ENCODE assay signal across 8 cellular contexts in genomic region chr5:35856186-35857003, GRCh38. TPM values are rescaled to one million over a fixed set of nuclear protein-coding genes. Genes with fewer than 3 reads are reported as not detected.
A peak's percentile ranks its signal among the peaks of the same experiment; 100 is the strongest.
DNase-seq lines count a peak whose midpoint lies in the region; ATAC-seq and TF ChIP-seq lines count a peak whose summit lies in the region.

Gene IL7R, plus strand, starts transcription at chr5:35856891. Its CDS starts 87 bp downstream, at chr5:35856978.

- CTCF ChIA-PET in AG04450 (lab: Charles Lee) (interaction anchor here (1.0 to 1.7 kb wide), 2 partner anchors 70 to 79 kb away, joined by 3 to 6 read pairs; no protein-coding TSS in a partner anchor), T-cell (lab: Charles Lee) (interaction anchor here in 1 of 2 donors (0.9 to 6.9 kb wide), 9 partner anchors 34 to 79 kb away, joined by 3 to 58 read pairs (median 4); no protein-coding TSS in a partner anchor)

- H3K9me3 Mint-ChIP-seq in HFFc6 (no peaks in the 10 kb centered on the region), T-cell (no peaks in the 10 kb centered on the region)

- H3K27me3 ChIP-seq in AG04450 (ENCODE audit: control insufficient read depth, insufficient read depth, low read length): no peaks in the 10 kb centered on the region

- H3K27ac Mint-ChIP-seq in HFFc6 (peak within 1 kb of the TSS; percentile 84), T-cell (peak within 1 kb of the TSS; percentile 99 to 100)

- H3K4me1 Mint-ChIP-seq in HFFc6 (ENCODE audit: low read depth) (peaks cover 100% of the 10 kb centered on the region), T-cell (peaks cover 53 to 76% (median 68%) of the 10 kb centered on the region in 3 donors)

- TF ChIP-seq CTCF in AG04450 (IDR thresholded peaks at IDR 0.05; ENCODE audit: low read depth, low read length): no peak
- no peak for TF ChIP-seq CTCF in HFFc6 (IDR thresholded peaks at IDR 0.05)

- no peaks in the 10 kb centered on the region for H3K9me3 ChIP-seq in AG04450 (ENCODE audit: control insufficient read depth, insufficient read depth, low read length)

- POLR2A ChIA-PET in AG04450 (lab: Yijun Ruan, JAX) (no interaction called here), T-cell (lab: Charles Lee) (interaction anchor here (0.6 to 14.5 kb wide), 16 partner anchors 12 to 205 kb away, joined by 3 to 178 read pairs (median 6); no protein-coding TSS in a partner anchor)

- peaks cover 17% of the 10 kb centered on the region for H3K36me3 Mint-ChIP-seq in HFFc6 (ENCODE audit: low read depth)
- H3K36me3 Mint-ChIP-seq in T-cell: peaks cover 46% of the 10 kb centered on the region

- ATAC-seq in T-cell (replicated peaks in 1 of 4) (peak; percentile 44 to 55 (median 48)), HG02623 (IDR thresholded peaks at IDR 0.05; ENCODE audit: unreplicated experiment) (no peak), GM21367 (IDR thresholded peaks at IDR 0.05; ENCODE audit: unreplicated experiment) (no peak)

- H3K4me3 ChIP-seq in AG04450 (ENCODE audit: low read depth, low read length): peak within 1 kb of the TSS; percentile 38

- H3K4me3 Mint-ChIP-seq in HFFc6: peak within 1 kb of the TSS; percentile 83
- H3K4me3 Mint-ChIP-seq in T-cell: peak within 1 kb of the TSS; percentile 92 to 97 (median 92)

- H3K27me3 Mint-ChIP-seq in HFFc6 (ENCODE audit: insufficient read depth) (peaks cover 2% of the 10 kb centered on the region), T-cell (no peaks in the 10 kb centered on the region)

- peak within 1 kb of the TSS; percentile 31 for H3K27ac ChIP-seq in AG04450 (ENCODE audit: low read depth, low read length)

- DNase-seq in AG04450 (ENCODE audit: low read depth, low spot score): peak; percentile 15
- peak; percentile 33 for DNase-seq in HFFc6
- DNase-seq in T-cell: peak in 6 of 34 experiments; percentile 18 to 55 (median 36)
- peak; percentile 21 for DNase-seq in foreskin melanocyte
- DNase-seq in middle frontal gyrus (ENCODE audit: extremely low spot score, low spot score): no peak
- DNase-seq in HT-29 (ENCODE audit: low spot score): no peak

RNA-seq across cellular contexts. Expression of gene IL7R, which starts in this region (rescaled TPM):
- polyA plus RNA-seq in AG04450 (2011; rRNA removed): 36.5 and 43.7 TPM in 2 replicates
- 34.0 and 45.1 TPM in 2 replicates for polyA minus RNA-seq in AG04450 (2011; rRNA and poly(A)+ RNA removed)
- total RNA-seq in HFFc6 (2021; fragmentation: NEBNext Ultra II Directional; extraction: Animal tissue kit (Norgen Biotek cat#: 25700)): 10 to 100 TPM; 37.2 to 63.2 (median 45.2) TPM
- 1,000 to 10,000 TPM in 1 of 5 donors, 100 to 1,000 TPM in 4; 691 to 1,106 (median 924) TPM for total RNA-seq in T-cell
- total RNA-seq in HT-29 (2014; rRNA removed; shearing (Covaris generic)): not detected in 2 replicates

Comparison
In these comparisons a context has a peak if more than half of its experiments do, and no peak if none do; other contexts are left out.
1. RNA of gene IL7R (total RNA-seq): 691 to 1,106 TPM in T-cell and 37.2 to 63.2 TPM in HFFc6; not detected in HT-29; every median in the first group is over 10 times any median in the second.
2. RNA of gene IL7R (total RNA-seq): 691 to 1,106 TPM in T-cell; 37.2 to 63.2 TPM in HFFc6; every median in the first group is over 10 times any median in the second.
3. DNase-seq: peak in AG04450 (single experiment), HFFc6 (single experiment) and foreskin melanocyte (single experiment); none in middle frontal gyrus (single experiment) and HT-29 (single experiment).
4. ATAC-seq: peak in T-cell (4 of 4); none in HG02623 (single experiment) and GM21367 (single experiment).